ENCODE assay signal across 9 cellular contexts in genomic region chr7:80722596-80723141, GRCh38.
DNase-seq lines count a peak whose midpoint lies in the region; ATAC-seq, FAIRE-seq and TF ChIP-seq lines count a peak whose summit lies in the region.
"Had no signal": no experiment of that assay in that cellular context is flagged by ENCODE, and none has a peak within 500 bp of the region (broad histone marks: within the 10 kb centered on the region; RNA-seq: fewer than 3 reads in every experiment).

No MANE protein-coding gene starts in this region.

- H3K4me2 ChIP-seq in H1 (ENCODE audit: insufficient read depth in 1 of 2, low read depth in 2 of 2, low read length in 2 of 2): no peak overlapping the region; a peak in 2 of 4 replicates

- no peak for TF ChIP-seq RAD21 in H1 (IDR thresholded peaks at IDR 0.05 in 1 of 2, conservative IDR thresholded peaks at IDR 0.05 in 1 of 2; ENCODE audit: low read depth in 2 of 2, low read length in 2 of 2)

- DNase-seq in ACHN (peak; percentile 100), NCI-H69 (lab: John Stamatoyannopoulos, UW) (peak; percentile 39), H1 (ENCODE audit: low read depth in 1 of 2, low spot score in 2 of 2) (peak in 1 of 2 experiments; percentile 43), mucosa of gallbladder (ENCODE audit: low spot score) (peak; percentile 19), SKM-1 treated with dmso at 0.1 percent for 144 hours (lab: John Stamatoyannopoulos, UW; ENCODE audit: unreplicated experiment) (no peak), NCI-H1417 treated with DMSO at 0.1 percent for 48 hours (lab: John Stamatoyannopoulos, UW) (no peak)
- DNase-seq: CD4-positive, CD25-positive, alpha-beta regulatory T cell had no signal

- TF ChIP-seq EP300 in H1 (IDR thresholded peaks at IDR 0.05; ENCODE audit: borderline replicate concordance in 1 of 2, low read depth in 2 of 2, low read length in 2 of 2): no peak

- WGBS in H1 (ENCODE audit: extremely low coverage in 1 of 2, insufficient coverage in 1 of 2, insufficient read length in 1 of 2, insufficient replicate concordance in 2 of 2, low coverage in 1 of 2, low lambda C conversion rate in 2 of 2, missing lambda C conversion rate in 1 of 2), 2 experiments: 55% methylated on average over 3 of the region's 3 CpGs; no CpG with 5 or more reads in 1 of the 2 experiments

- H3K4ac ChIP-seq in H1 (replicated peaks; ENCODE audit: insufficient read length, low read depth, low read length): no peak overlapping the region

- H3K56ac ChIP-seq in H1 (replicated peaks; ENCODE audit: insufficient read length, low read depth, low read length): no peak overlapping the region

- TF ChIP-seq CTCF in H1 (IDR thresholded peaks at IDR 0.05; ENCODE audit: control extremely low read depth in 1 of 3, insufficient read depth in 1 of 3, low read depth in 1 of 3, low read length in 3 of 3): no peak

- no peak overlapping the region for H3K4me3 ChIP-seq in H1 (ENCODE audit: extremely low read depth in 1 of 4, insufficient read depth in 2 of 4, low read depth in 3 of 4, low read length in 4 of 4)

- no peak overlapping the region for H4K5ac ChIP-seq in H1 (ENCODE audit: insufficient read length, low read depth, low read length)

- no peak for TF ChIP-seq POLR2A in H1 (IDR thresholded peaks at IDR 0.05; ENCODE audit: control extremely low read depth in 1 of 2, low read depth in 2 of 2, low read length in 2 of 2)

- no peak overlapping the region; the same call in 1 of the 2 replicates for H3K18ac ChIP-seq in H1 (ENCODE audit: extremely low read depth, low read length)

- no peaks in the 10 kb centered on the region for H3K79me2 ChIP-seq in H1 (ENCODE audit: control insufficient read depth in 1 of 2, insufficient read depth in 2 of 2, low read length in 2 of 2)

- no peaks in the 10 kb centered on the region for H3K36me3 ChIP-seq in H1 (ENCODE audit: control insufficient read depth in 2 of 4, insufficient read depth in 4 of 4, low read length in 3 of 4)

- H3K23ac ChIP-seq in H1 (ENCODE audit: insufficient read length): no peak overlapping the region

- no peaks in the 10 kb centered on the region for H3K23me2 ChIP-seq in H1 (ENCODE audit: low read depth, low read length)

- no peak overlapping the region for H4K8ac ChIP-seq in H1 (ENCODE audit: extremely low read depth, insufficient read depth, low read length)

- H3K79me1 ChIP-seq in H1 (ENCODE audit: low read depth, low read length): no peaks in the 10 kb centered on the region

- no peaks in the 10 kb centered on the region for H3K27me3 ChIP-seq in H1 (replicated peaks in 1 of 4; ENCODE audit: control insufficient read depth in 3 of 4, extremely low read depth in 1 of 4, insufficient read depth in 3 of 4, low read length in 3 of 4)

- no peaks in the 10 kb centered on the region for H4K20me1 ChIP-seq in H1 (replicated peaks in 1 of 2; ENCODE audit: control insufficient read depth in 1 of 2, insufficient read depth in 2 of 2, low read length in 2 of 2)

- H2BK5ac ChIP-seq in H1 (ENCODE audit: low read depth, low read length): peak overlapping the region; percentile 77; the same call in 1 of the 2 replicates

- no peak overlapping the region for H4K91ac ChIP-seq in H1 (replicated peaks; ENCODE audit: insufficient read length, low read length)

- H2AFZ ChIP-seq in H1 (ENCODE audit: low read length): peak overlapping the region; percentile 38; the same call in 1 of the 2 replicates

- no peaks in the 10 kb centered on the region for H3K9me3 ChIP-seq in H1 (ENCODE audit: insufficient read depth in 2 of 2, low read depth in 1 of 2, low read length in 1 of 2)

- H3K27ac ChIP-seq in H1 (ENCODE audit: low read depth, low read length): no peak overlapping the region

- H3K14ac ChIP-seq in H1 (ENCODE audit: insufficient read length): no peak overlapping the region

- H2BK120ac ChIP-seq in H1 (replicated peaks; ENCODE audit: low read depth, low read length): peak overlapping the region; percentile 3

- in situ Hi-C loops in ACHN (cut with HindIII; ENCODE audit: low pct_ligation_motif_present, low pct_unique_long_range_greater_than_20kb, low sequenced_read_pairs): loop anchor here (25.0 kb wide), 2 partner anchors 190 to 740 kb away; partner anchors contain the start of gene SEMA3C

- CTCF ChIA-PET in H1 (lab: Charles Lee; ENCODE audit: partially characterized antibody): interaction anchor here (0.6 to 1.3 kb wide), 2 partner anchors 10 to 188 kb away, joined by 3 to 4 read pairs; no protein-coding TSS in a partner anchor

- no peak overlapping the region for H2BK12ac ChIP-seq in H1 (ENCODE audit: low read depth, low read length)

- POLR2A ChIA-PET in H1 (lab: Charles Lee; ENCODE audit: partially characterized antibody): interaction anchor here (0.6 to 1.1 kb wide), 3 partner anchors 11 to 39 kb away, joined by 3 to 4 read pairs (median 3); no protein-coding TSS in a partner anchor

- peak; percentile 32 for FAIRE-seq in H1 (lab: Jason Lieb, UNC)

- ATAC-seq in GM18502 (IDR thresholded peaks at IDR 0.05; ENCODE audit: poor library complexity, unreplicated experiment): no peak
- ATAC-seq in HG03571 (IDR thresholded peaks at IDR 0.05; ENCODE audit: unreplicated experiment): no peak

- H3K9ac ChIP-seq in H1 (replicated peaks in 1 of 4; ENCODE audit: extremely low read depth in 1 of 4, low read depth in 3 of 4, low read length in 3 of 4): no peak overlapping the region

- H2AK5ac ChIP-seq in H1 (ENCODE audit: low read depth, low read length): no peak overlapping the region

- H2BK15ac ChIP-seq in H1 (ENCODE audit: low read length): no peak overlapping the region

- H2BK20ac ChIP-seq in H1 (ENCODE audit: low read length): peak overlapping the region; percentile 75; the same call in 1 of the 2 replicates

- H3K4me1 ChIP-seq in H1 (replicated peaks in 1 of 4; ENCODE audit: control insufficient read depth in 3 of 4, insufficient read depth in 4 of 4, low read length in 3 of 4): peaks cover 0 to 20% (median 14%) of the 10 kb centered on the region in 4 experiments; a peak in 5 of 7 replicates

TF ChIP-seq in H1, 55 proteins besides CTCF, POLR2A, EP300 and RAD21 (continues in another document):
- TF ChIP-seq CHD2 (IDR thresholded peaks at IDR 0.05; ENCODE audit: low read length): no peak

Comparison
In these comparisons a context has a peak if more than half of its experiments do, and no peak if none do; other contexts are left out.
1. DNase-seq: peak in ACHN (single experiment), NCI-H69 (single experiment) and mucosa of gallbladder (single experiment); none in SKM-1 treated with dmso at 0.1 percent for 144 hours (single experiment) and NCI-H1417 treated with DMSO at 0.1 percent for 48 hours (single experiment).